Comparison of ENCODE assay signal across 19 cellular contexts in genomic region chr18:3620146-3621119, GRCh38.
DNase-seq lines count a peak whose midpoint lies in the region; ATAC-seq, FAIRE-seq and TF ChIP-seq lines count a peak whose summit lies in the region.
"Had no signal": no experiment of that assay in that cellular context is flagged by ENCODE, and none has a peak within 500 bp of the region (broad histone marks: within the 10 kb centered on the region; RNA-seq: fewer than 3 reads in every experiment).

No MANE protein-coding gene starts in this region.

- H2BK12ac ChIP-seq in H9 (ENCODE audit: insufficient read length, low read depth, low read length): no peak overlapping the region

- H3K4me3 Mint-ChIP-seq in CD8-positive, alpha-beta memory T cell: no peak overlapping the region
- H3K4me3 Mint-ChIP-seq in H9: no peak overlapping the region
- no peak overlapping the region for H3K4me3 Mint-ChIP-seq in activated T-helper 17 cell treated with anti-CD3 and anti-CD28 coated beads, Interleukin-2, amount 50 U/mL, for 72 hours
- H3K4me3 Mint-ChIP-seq: B cell; CD4-positive, alpha-beta memory T cell had no signal

- H2BK15ac ChIP-seq in H9 (ENCODE audit: low read depth, low read length): no peak overlapping the region

- H3K4me1 ChIP-seq in CD8-positive, alpha-beta memory T cell (ENCODE audit: insufficient read depth, low read length): peaks cover 14% of the 10 kb centered on the region
- peaks cover 5% of the 10 kb centered on the region; the same call in 1 of the 2 replicates for H3K4me1 ChIP-seq in H9 (ENCODE audit: insufficient read depth, low read length)

- no peak overlapping the region for H3K14ac ChIP-seq in H9 (ENCODE audit: insufficient read depth, low read length)

- no peaks in the 10 kb centered on the region for H3K36me3 Mint-ChIP-seq in CD8-positive, alpha-beta memory T cell
- no peaks in the 10 kb centered on the region; a peak in 2 of 7 replicates for H3K36me3 Mint-ChIP-seq in H9 (ENCODE audit: insufficient read depth in 1 of 3, low read depth in 3 of 3)
- H3K36me3 Mint-ChIP-seq in activated T-helper 17 cell treated with anti-CD3 and anti-CD28 coated beads, Interleukin-2, amount 50 U/mL, for 72 hours (ENCODE audit: low read depth): peaks cover 6% of the 10 kb centered on the region
- H3K36me3 Mint-ChIP-seq: CD4-positive, alpha-beta memory T cell had no signal

- peak overlapping the region; percentile 91 for H3K27ac ChIP-seq in CD8-positive, alpha-beta memory T cell (ENCODE audit: low read depth, low read length)
- H3K27ac ChIP-seq in H9 (ENCODE audit: insufficient read length, low read depth, low read length): no peak overlapping the region
- H3K27ac ChIP-seq: HL-60 had no signal

- CTCF ChIA-PET in CD8-positive, alpha-beta memory T cell (lab: Charles Lee): no interaction called here

- no peak overlapping the region for H3K4ac ChIP-seq in H9 (ENCODE audit: low read depth, low read length)

- H3K4me1 Mint-ChIP-seq in CD8-positive, alpha-beta memory T cell: peaks cover 10 to 18% (median 13%) of the 10 kb centered on the region in 3 donors
- peaks cover 29 to 31% of the 10 kb centered on the region in 2 experiments for H3K4me1 Mint-ChIP-seq in H9
- peaks cover 15% of the 10 kb centered on the region for H3K4me1 Mint-ChIP-seq in activated T-helper 17 cell treated with anti-CD3 and anti-CD28 coated beads, Interleukin-2, amount 50 U/mL, for 72 hours

- H3K36me3 ChIP-seq in CD8-positive, alpha-beta memory T cell (ENCODE audit: insufficient read depth, low read length): no peaks in the 10 kb centered on the region

- H3K18ac ChIP-seq in H9 (ENCODE audit: insufficient read length, low read depth, low read length): no peak overlapping the region

- POLR2A ChIA-PET in CD8-positive, alpha-beta memory T cell (lab: Charles Lee): no interaction called here

- H3K27me3 Mint-ChIP-seq in CD8-positive, alpha-beta memory T cell: peaks cover 0 to 1% of the 10 kb centered on the region in 2 donors
- H3K27me3 Mint-ChIP-seq in H9 (ENCODE audit: low read depth): peaks cover 1% of the 10 kb centered on the region; the same call in 1 of the 2 replicates
- H3K27me3 Mint-ChIP-seq in activated T-helper 17 cell treated with anti-CD3 and anti-CD28 coated beads, Interleukin-2, amount 50 U/mL, for 72 hours: no peaks in the 10 kb centered on the region
- H3K27me3 Mint-ChIP-seq: CD4-positive, alpha-beta memory T cell had no signal

- H2BK5ac ChIP-seq in H9 (ENCODE audit: insufficient read length, low read length): no peak overlapping the region

- no peak overlapping the region for H3K56ac ChIP-seq in H9 (ENCODE audit: insufficient read length, low read depth, low read length)

- TF ChIP-seq CTCF in H9 (conservative IDR thresholded peaks at IDR 0.05) (no peak), D721Med (IDR thresholded peaks at IDR 0.05; ENCODE audit: insufficient read depth, missing control alignments) (no peak)

- H3K23me2 ChIP-seq in H9 (ENCODE audit: insufficient read length, low read depth, low read length, poor library complexity, severe bottlenecking): no peaks in the 10 kb centered on the region

- FAIRE-seq in D721Med (lab: Jason Lieb, UNC): no peak

- no peak overlapping the region for H2AFZ ChIP-seq in H9 (ENCODE audit: low read length)

- no peaks in the 10 kb centered on the region for H3K9me3 Mint-ChIP-seq in CD8-positive, alpha-beta memory T cell
- no peaks in the 10 kb centered on the region; a peak in 1 of 5 replicates for H3K9me3 Mint-ChIP-seq in H9
- H3K9me3 Mint-ChIP-seq in activated T-helper 17 cell treated with anti-CD3 and anti-CD28 coated beads, Interleukin-2, amount 50 U/mL, for 72 hours: no peaks in the 10 kb centered on the region
- H3K9me3 Mint-ChIP-seq: CD4-positive, alpha-beta memory T cell had no signal

- no peak overlapping the region for H2AK5ac ChIP-seq in H9 (ENCODE audit: insufficient read length, low read length)

- H3K27ac Mint-ChIP-seq in CD8-positive, alpha-beta memory T cell: peak overlapping the region in 1 of 8 donors; percentile 71
- H3K27ac Mint-ChIP-seq in H9: peak overlapping the region in 2 of 3 experiments; percentile 7 to 59; a peak in 1 of 7 replicates
- peak overlapping the region; percentile 10 for H3K27ac Mint-ChIP-seq in activated T-helper 17 cell treated with anti-CD3 and anti-CD28 coated beads, Interleukin-2, amount 50 U/mL, for 72 hours
- H3K27ac Mint-ChIP-seq: B cell; CD4-positive, alpha-beta memory T cell had no signal

- no peaks in the 10 kb centered on the region for H3K9me3 ChIP-seq in CD8-positive, alpha-beta memory T cell (ENCODE audit: low read length)
- H3K9me3 ChIP-seq in H9 (ENCODE audit: control insufficient read depth, low read depth, low read length): no peaks in the 10 kb centered on the region
- H3K9me3 ChIP-seq: SK-N-SH had no signal

- H3K79me2 ChIP-seq in H9 (ENCODE audit: insufficient read depth, low read length): no peaks in the 10 kb centered on the region

- H3K9ac ChIP-seq in H9 (ENCODE audit: extremely low read depth, insufficient read length, low read length): no peak overlapping the region
- H3K9ac ChIP-seq: SK-N-SH had no signal

- DNase-seq in CD8-positive, alpha-beta memory T cell: no peak
- DNase-seq in H9: peak; percentile 18
- DNase-seq in left lobe of liver (ENCODE audit: low spot score): peak; percentile 34
- no peak for DNase-seq in NCI-H2171 treated with DMSO at 0.1 percent for 48 hours (lab: John Stamatoyannopoulos, UW)
- no peak for DNase-seq in KG1 (lab: John Stamatoyannopoulos, UW)
- DNase-seq in D721Med (ENCODE audit: insufficient read length, low spot score): no peak
- DNase-seq: CD4-positive, alpha-beta memory T cell; DMS 273 treated with DMSO at 0.1 percent for 48 hours; Karpas-422; MM.1S; NCI-H1105; NCI-H1694 treated with DMSO at 0.1 percent for 48 hours; NCI-H446; SK-N-SH had no signal

- no peak overlapping the region for H3T11ph ChIP-seq in H9 (ENCODE audit: low read length)

- no peak overlapping the region for H3K23ac ChIP-seq in H9 (ENCODE audit: insufficient read length, low read depth, low read length)

- H3K27me3 ChIP-seq in CD8-positive, alpha-beta memory T cell (ENCODE audit: insufficient read depth, low read length, poor library complexity, severe bottlenecking): no peaks in the 10 kb centered on the region
- no peaks in the 10 kb centered on the region for H3K27me3 ChIP-seq in H9 (ENCODE audit: insufficient read depth, low read length)

- H4K91ac ChIP-seq in H9 (ENCODE audit: insufficient read length, low read depth, low read length): no peak overlapping the region

- WGBS in H9 (ENCODE audit: extremely low coverage, insufficient read length, low lambda C conversion rate): no CpG with 5 or more reads among the region's 18 CpGs

- H4K8ac ChIP-seq in H9 (replicated peaks; ENCODE audit: insufficient read length, low read depth, low read length): no peak overlapping the region

- no peak overlapping the region for H3K4me3 ChIP-seq in CD8-positive, alpha-beta memory T cell (ENCODE audit: low read length)

- no peaks in the 10 kb centered on the region for H4K20me1 ChIP-seq in H9 (ENCODE audit: control insufficient read depth, insufficient read depth, insufficient read length)

- no peak overlapping the region for H4K5ac ChIP-seq in H9 (ENCODE audit: insufficient read length, low read depth, low read length)

- no peak overlapping the region for H3K4me2 ChIP-seq in H9 (ENCODE audit: insufficient read depth, insufficient read length, low read length)

- H2BK120ac ChIP-seq in H9 (ENCODE audit: low read depth, low read length, poor library complexity, severe bottlenecking): no peak overlapping the region

- no peaks in the 10 kb centered on the region for H3K79me1 ChIP-seq in H9 (ENCODE audit: insufficient read depth, low read depth, low read length, poor library complexity, severe bottlenecking)

- ATAC-seq in activated T-helper 17 cell treated with anti-CD3 and anti-CD28 coated beads, Interleukin-2, amount 50 U/mL, for 72 hours (replicated peaks): no peak
- ATAC-seq in left lobe of liver (no peak), HG03159 (IDR thresholded peaks at IDR 0.05; ENCODE audit: unreplicated experiment) (no peak)
- ATAC-seq: Right ventricle myocardium inferior had no signal

- H2BK20ac ChIP-seq in H9 (ENCODE audit: low read depth, low read length, poor library complexity, severe bottlenecking): no peak overlapping the region

Comparison
In these comparisons a context has a peak if more than half of its experiments do, and no peak if none do; other contexts are left out.
1. DNase-seq: peak in H9 (single experiment) and left lobe of liver (single experiment); none in CD8-positive, alpha-beta memory T cell (0 of 5), NCI-H2171 treated with DMSO at 0.1 percent for 48 hours (single experiment), KG1 (single experiment) and D721Med (single experiment).